Comparison of ENCODE assay signal across 29 cellular contexts in the genomic region with DNA sequence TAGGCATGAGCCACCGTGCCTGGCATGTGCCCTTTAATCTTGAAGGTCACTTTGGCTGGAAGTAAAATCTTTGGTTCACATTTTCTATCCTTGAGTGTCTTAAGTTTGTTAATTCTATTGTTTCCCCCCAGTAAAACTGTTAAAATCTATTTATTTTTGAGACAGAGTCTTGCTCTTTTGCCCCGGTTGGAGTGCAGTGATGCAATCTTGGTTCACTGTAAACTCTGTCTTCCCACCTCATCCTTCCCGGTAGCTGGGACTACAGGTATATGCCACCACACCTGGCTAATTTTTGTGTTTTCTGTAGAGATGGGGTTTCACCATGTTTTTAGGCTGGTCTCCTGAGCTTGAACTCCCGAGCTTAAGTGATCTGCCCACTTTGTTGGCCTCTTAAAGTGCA. TPM values are rescaled to one million over a fixed set of nuclear protein-coding genes. Genes with fewer than 3 reads are reported as not detected.
DNase-seq lines count a peak whose midpoint lies in the region; ATAC-seq and TF ChIP-seq lines count a peak whose summit lies in the region.
"Had no signal": no experiment of that assay in that cellular context is flagged by ENCODE, and none has a peak within 500 bp of the region (broad histone marks: within the 10 kb centered on the region; RNA-seq: fewer than 3 reads in every experiment).

No MANE protein-coding gene starts in this region.

- peaks cover 33 to 92% (median 63%) of the 10 kb centered on the region in 4 donors for H3K4me1 Mint-ChIP-seq in CD4-positive, CD25-positive, alpha-beta regulatory T cell
- H3K4me1 Mint-ChIP-seq in CD4-positive, alpha-beta T cell (ENCODE audit: low read depth), result peaks cover 80% of the 10 kb centered on the region
- H3K4me1 Mint-ChIP-seq in activated T-helper 1 cell treated with anti-CD3 and anti-CD28 coated beads, Interleukin-12 subunit alpha, Interleukin-12 subunit beta, Interleukin-2, Interleukin-4 antibody, amounts not matched to agents 30 ng/mL and 10 ng/mL and 1 ng/mL, durations not matched to agents 14 hours and 24 hours and 36 hours (ENCODE audit: low read depth), result peaks cover 70% of the 10 kb centered on the region
- peaks cover 70 to 98% (median 89%) of the 10 kb centered on the region in 7 donors for H3K4me1 Mint-ChIP-seq in naive thymus-derived CD4-positive, alpha-beta T cell

- peaks cover 46% of the 10 kb centered on the region for H3K36me3 ChIP-seq in CD4-positive, CD25-positive, alpha-beta regulatory T cell (ENCODE audit: control insufficient read depth, insufficient read depth, low read length)
- peaks cover 8 to 19% (median 14%) of the 10 kb centered on the region in 3 experiments for H3K36me3 ChIP-seq in naive thymus-derived CD4-positive, alpha-beta T cell (ENCODE audit: control insufficient read depth in 2 of 3, insufficient read depth in 3 of 3, low read length in 3 of 3)
- H3K36me3 ChIP-seq in MG63, result peaks cover 39% of the 10 kb centered on the region
- H3K36me3 ChIP-seq: uterus had no signal

- CTCF ChIA-PET in CD4-positive, alpha-beta T cell (lab: Charles Lee), result interaction anchor here (0.5 kb wide), 1 partner anchor 59 kb away, joined by 3 read pairs; no protein-coding TSS in a partner anchor
- CTCF ChIA-PET in naive thymus-derived CD4-positive, alpha-beta T cell (lab: Charles Lee), result no interaction called here

- no peak overlapping the region for H3K4me3 ChIP-seq in CD4-positive, CD25-positive, alpha-beta regulatory T cell (ENCODE audit: low read depth, low read length)
- H3K4me3 ChIP-seq in naive thymus-derived CD4-positive, alpha-beta T cell (ENCODE audit: low read length), result no peak overlapping the region
- no peak overlapping the region for H3K4me3 ChIP-seq in MG63
- H3K4me3 ChIP-seq: adrenal gland, heart right ventricle, lower lobe of right lung, neural progenitor cell, testis, uterus had no signal

- H3K27me3 Mint-ChIP-seq in CD4-positive, CD25-positive, alpha-beta regulatory T cell, result no peaks in the 10 kb centered on the region
- no peaks in the 10 kb centered on the region for H3K27me3 Mint-ChIP-seq in CD4-positive, alpha-beta T cell
- no peaks in the 10 kb centered on the region for H3K27me3 Mint-ChIP-seq in activated T-helper 1 cell treated with anti-CD3 and anti-CD28 coated beads, Interleukin-12 subunit alpha, Interleukin-12 subunit beta, Interleukin-2, Interleukin-4 antibody, amounts not matched to agents 30 ng/mL and 10 ng/mL and 1 ng/mL, durations not matched to agents 14 hours and 24 hours and 36 hours (ENCODE audit: insufficient read depth)
- no peaks in the 10 kb centered on the region for H3K27me3 Mint-ChIP-seq in naive thymus-derived CD4-positive, alpha-beta T cell
- H3K27me3 Mint-ChIP-seq: brain; stimulated activated naive B cell treated with anti-CD40 and anti-IgM and Interleukin-4, amounts not matched to agents 10 μg/mL and 1 μg/mL and 100 μg/mL, for 72 hours had no signal

- H3K27ac Mint-ChIP-seq in CD4-positive, CD25-positive, alpha-beta regulatory T cell, result peak overlapping the region in 2 of 3 donors; percentile 42 to 44
- H3K27ac Mint-ChIP-seq in CD4-positive, alpha-beta T cell, result peak overlapping the region; percentile 20
- H3K27ac Mint-ChIP-seq in activated T-helper 1 cell treated with anti-CD3 and anti-CD28 coated beads, Interleukin-12 subunit alpha, Interleukin-12 subunit beta, Interleukin-2, Interleukin-4 antibody, amounts not matched to agents 30 ng/mL and 10 ng/mL and 1 ng/mL, durations not matched to agents 14 hours and 24 hours and 36 hours, result peak overlapping the region; percentile 0
- peak overlapping the region in 6 of 9 donors; percentile 13 to 58 (median 28) for H3K27ac Mint-ChIP-seq in naive thymus-derived CD4-positive, alpha-beta T cell
- H3K27ac Mint-ChIP-seq: neural progenitor cell; stimulated activated naive B cell treated with anti-CD40 and anti-IgM and Interleukin-4, amounts not matched to agents 10 μg/mL and 1 μg/mL and 100 μg/mL, for 72 hours had no signal

- no peaks in the 10 kb centered on the region for H3K9me3 ChIP-seq in CD4-positive, CD25-positive, alpha-beta regulatory T cell (ENCODE audit: control insufficient read depth in 2 of 2, low read length in 2 of 2)
- no peaks in the 10 kb centered on the region for H3K9me3 ChIP-seq in CD4-positive, alpha-beta T cell (ENCODE audit: control insufficient read depth, low read length)
- no peaks in the 10 kb centered on the region for H3K9me3 ChIP-seq in naive thymus-derived CD4-positive, alpha-beta T cell (ENCODE audit: control insufficient read depth in 2 of 3, low read length in 3 of 3)
- H3K9me3 ChIP-seq in MG63, result no peaks in the 10 kb centered on the region
- H3K9me3 ChIP-seq: adrenal gland, heart right ventricle, lower lobe of right lung, testis, uterus had no signal

- no peak overlapping the region for H3K27ac ChIP-seq in CD4-positive, CD25-positive, alpha-beta regulatory T cell (ENCODE audit: insufficient read depth, low read length, poor library complexity, severe bottlenecking)
- no peak overlapping the region for H3K27ac ChIP-seq in CD4-positive, alpha-beta T cell (ENCODE audit: low read depth, low read length)
- H3K27ac ChIP-seq in naive thymus-derived CD4-positive, alpha-beta T cell (ENCODE audit: low read depth, low read length), result no peak overlapping the region
- no peak overlapping the region for H3K27ac ChIP-seq in foreskin keratinocyte
- H3K27ac ChIP-seq: adrenal gland, heart right ventricle, lower lobe of right lung, neural progenitor cell, testis, uterus, VCaP had no signal

- intact Hi-C loops in CD4-positive, alpha-beta T cell (cut with DNase I, micrococcal nuclease), result no loop called here
- intact Hi-C loops in activated T-helper 1 cell treated with anti-CD3 and anti-CD28 coated beads, Interleukin-12 subunit alpha, Interleukin-12 subunit beta, Interleukin-2, Interleukin-4 antibody, amounts not matched to agents 30 ng/mL and 10 ng/mL and 1 ng/mL, durations not matched to agents 14 hours and 24 hours and 36 hours (cut with micrococcal nuclease), result no loop called here
- intact Hi-C loops in naive thymus-derived CD4-positive, alpha-beta T cell (cut with micrococcal nuclease), result no loop called here

- no peaks in the 10 kb centered on the region for H3K27me3 ChIP-seq in CD4-positive, CD25-positive, alpha-beta regulatory T cell (ENCODE audit: control insufficient read depth, insufficient read depth, low read length)
- no peaks in the 10 kb centered on the region for H3K27me3 ChIP-seq in CD4-positive, alpha-beta T cell (ENCODE audit: control insufficient read depth, insufficient read depth, low read length)
- no peaks in the 10 kb centered on the region for H3K27me3 ChIP-seq in naive thymus-derived CD4-positive, alpha-beta T cell (ENCODE audit: control insufficient read depth in 2 of 2, insufficient read depth in 2 of 2, low read length in 2 of 2)
- no peaks in the 10 kb centered on the region for H3K27me3 ChIP-seq in MG63
- no peaks in the 10 kb centered on the region for H3K27me3 ChIP-seq in foreskin keratinocyte
- H3K27me3 ChIP-seq: adrenal gland, heart right ventricle, neural progenitor cell, testis, uterus had no signal

- no peak for DNase-seq in CD4-positive, CD25-positive, alpha-beta regulatory T cell
- no peak for DNase-seq in CD4-positive, alpha-beta T cell
- DNase-seq in activated T-helper 1 cell treated with anti-CD3 and anti-CD28 coated beads, Interleukin-12 subunit alpha, Interleukin-12 subunit beta, Interleukin-2, Interleukin-4 antibody, amounts not matched to agents 30 ng/mL and 10 ng/mL and 1 ng/mL, durations not matched to agents 14 hours and 24 hours and 36 hours (ENCODE audit: low spot score), result no peak
- DNase-seq in naive thymus-derived CD4-positive, alpha-beta T cell, result no peak
- DNase-seq in MG63, result no peak
- DNase-seq in COR-L47 (lab: John Stamatoyannopoulos, UW), result no peak
- DNase-seq in foreskin keratinocyte, result no peak
- DNase-seq: activated CD4-positive, alpha-beta T cell treated with anti-CD3 and anti-CD28 coated beads for 48 hours; activated effector memory CD4-positive, alpha-beta T cell treated with anti-CD3 and anti-CD28 coated beads, Interleukin-2, amount 50 U/mL, for 16 hours; adrenal gland; effector CD8-positive, alpha-beta T cell; foreskin fibroblast; heart right ventricle; kidney glomerular epithelial cell; lower lobe of right lung; NCI-H1048; NCI-H1694 treated with DMSO at 0.1 percent for 48 hours; NCI-H2171; NCI-H526; Right ventricle myocardium superior; stimulated activated CD4-positive, alpha-beta T cell treated with anti-CD3 and anti-CD28 coated beads, Interleukin-12 subunit alpha, Interleukin-12 subunit beta, amount 100 ng/mL, for 4 hours; stimulated activated CD4-positive, alpha-beta T cell treated with anti-CD3 and anti-CD28 coated beads, Interleukin-4, amount 100 ng/mL, for 1 hour; stimulated activated naive B cell treated with anti-CD40 and anti-IgM and Interleukin-4, amounts not matched to agents 10 μg/mL and 1 μg/mL and 100 μg/mL, for 72 hours; testis; uterus had no signal

- no peaks in the 10 kb centered on the region for H3K9me3 Mint-ChIP-seq in CD4-positive, CD25-positive, alpha-beta regulatory T cell
- H3K9me3 Mint-ChIP-seq in CD4-positive, alpha-beta T cell, result no peaks in the 10 kb centered on the region
- H3K9me3 Mint-ChIP-seq in activated T-helper 1 cell treated with anti-CD3 and anti-CD28 coated beads, Interleukin-12 subunit alpha, Interleukin-12 subunit beta, Interleukin-2, Interleukin-4 antibody, amounts not matched to agents 30 ng/mL and 10 ng/mL and 1 ng/mL, durations not matched to agents 14 hours and 24 hours and 36 hours, result no peaks in the 10 kb centered on the region
- peaks cover 0 to 2% (median 0%) of the 10 kb centered on the region in 11 donors for H3K9me3 Mint-ChIP-seq in naive thymus-derived CD4-positive, alpha-beta T cell
- H3K9me3 Mint-ChIP-seq: stimulated activated naive B cell treated with anti-CD40 and anti-IgM and Interleukin-4, amounts not matched to agents 10 μg/mL and 1 μg/mL and 100 μg/mL, for 72 hours had no signal

- H3K4me1 ChIP-seq in CD4-positive, CD25-positive, alpha-beta regulatory T cell (ENCODE audit: control insufficient read depth, insufficient read depth, low read length, poor library complexity, severe bottlenecking), result peaks cover 65% of the 10 kb centered on the region
- peaks cover 20 to 29% of the 10 kb centered on the region in 2 donors for H3K4me1 ChIP-seq in naive thymus-derived CD4-positive, alpha-beta T cell (ENCODE audit: control insufficient read depth in 2 of 2, insufficient read depth in 2 of 2, low read length in 2 of 2)
- H3K4me1 ChIP-seq in foreskin keratinocyte, result peaks cover 17% of the 10 kb centered on the region

- TF ChIP-seq CTCF in CD4-positive, alpha-beta T cell (IDR thresholded peaks at IDR 0.05), result no peak
- TF ChIP-seq CTCF in foreskin keratinocyte (conservative IDR thresholded peaks at IDR 0.05), result no peak

- H3K36me3 Mint-ChIP-seq in CD4-positive, CD25-positive, alpha-beta regulatory T cell, result peaks cover 61% of the 10 kb centered on the region
- H3K36me3 Mint-ChIP-seq in CD4-positive, alpha-beta T cell (ENCODE audit: low read depth), result peaks cover 86% of the 10 kb centered on the region
- H3K36me3 Mint-ChIP-seq in activated T-helper 1 cell treated with anti-CD3 and anti-CD28 coated beads, Interleukin-12 subunit alpha, Interleukin-12 subunit beta, Interleukin-2, Interleukin-4 antibody, amounts not matched to agents 30 ng/mL and 10 ng/mL and 1 ng/mL, durations not matched to agents 14 hours and 24 hours and 36 hours (ENCODE audit: low read depth), result peaks cover 53% of the 10 kb centered on the region
- peaks cover 19 to 70% (median 38%) of the 10 kb centered on the region in 5 donors for H3K36me3 Mint-ChIP-seq in naive thymus-derived CD4-positive, alpha-beta T cell

- POLR2A ChIA-PET in CD4-positive, alpha-beta T cell (lab: Charles Lee), result no interaction called here
- POLR2A ChIA-PET in naive thymus-derived CD4-positive, alpha-beta T cell (lab: Charles Lee), result no interaction called here

- ATAC-seq in CD4-positive, CD25-positive, alpha-beta regulatory T cell (ENCODE audit: low read depth in 2 of 2), result no peak
- no peak for ATAC-seq in CD4-positive, alpha-beta T cell (ENCODE audit: poor library complexity)
- no peak for ATAC-seq in naive thymus-derived CD4-positive, alpha-beta T cell
- no peak for ATAC-seq in foreskin keratinocyte
- ATAC-seq: heart right ventricle; lower lobe of right lung; sciatic nerve; stimulated activated naive B cell treated with anti-CD40 and anti-IgM and Interleukin-4, amounts not matched to agents 10 μg/mL and 1 μg/mL and 100 μg/mL, for 72 hours had no signal

- H3K4me3 Mint-ChIP-seq in CD4-positive, CD25-positive, alpha-beta regulatory T cell, result peak overlapping the region; percentile 25 to 77 (median 50)
- peak overlapping the region; percentile 62 for H3K4me3 Mint-ChIP-seq in CD4-positive, alpha-beta T cell
- no peak overlapping the region for H3K4me3 Mint-ChIP-seq in activated T-helper 1 cell treated with anti-CD3 and anti-CD28 coated beads, Interleukin-12 subunit alpha, Interleukin-12 subunit beta, Interleukin-2, Interleukin-4 antibody, amounts not matched to agents 30 ng/mL and 10 ng/mL and 1 ng/mL, durations not matched to agents 14 hours and 24 hours and 36 hours
- H3K4me3 Mint-ChIP-seq in naive thymus-derived CD4-positive, alpha-beta T cell, result peak overlapping the region in 7 of 10 donors; percentile 26 to 53 (median 47)
- H3K4me3 Mint-ChIP-seq: neural progenitor cell; stimulated activated naive B cell treated with anti-CD40 and anti-IgM and Interleukin-4, amounts not matched to agents 10 μg/mL and 1 μg/mL and 100 μg/mL, for 72 hours had no signal

RNA-seq across cellular contexts. Expression of gene PPP4R2, which starts 7.7 kb away (rescaled TPM):
- 98.4 TPM for total RNA-seq in CD4-positive, CD25-positive, alpha-beta regulatory T cell
- 10 to 100 TPM; 39.1 to 65.6 (median 51.7) TPM for polyA plus RNA-seq in CD4-positive, CD25-positive, alpha-beta regulatory T cell
- total RNA-seq in CD4-positive, alpha-beta T cell, result 10 to 100 TPM; 67.8 to 80.3 TPM
- 113 and 125 TPM in 2 replicates for total RNA-seq in activated T-helper 1 cell treated with anti-CD3 and anti-CD28 coated beads, Interleukin-12 subunit alpha, Interleukin-12 subunit beta, Interleukin-2, Interleukin-4 antibody, amounts not matched to agents 30 ng/mL and 10 ng/mL and 1 ng/mL, durations not matched to agents 14 hours and 24 hours and 36 hours
- total RNA-seq in naive thymus-derived CD4-positive, alpha-beta T cell, result 10 to 100 TPM; 56.3 to 87.0 (median 63.8) TPM
- polyA plus RNA-seq in naive thymus-derived CD4-positive, alpha-beta T cell, result 10 to 100 TPM; 35.0 to 38.9 TPM
- 18.9 and 26.4 TPM in 2 replicates for total RNA-seq in MG63 (2014; rRNA removed; shearing (Covaris generic); ENCODE audit: low replicate concordance)
- total RNA-seq in foreskin keratinocyte, result 47.3 and 48.6 TPM in 2 replicates
- 11.5 and 13.1 TPM in 2 replicates for polyA plus RNA-seq in foreskin keratinocyte

RNA-seq across cellular contexts. Expression of gene EBLN2, which starts 57.1 kb away (rescaled TPM):
- 20.8 TPM for total RNA-seq in CD4-positive, CD25-positive, alpha-beta regulatory T cell
- polyA plus RNA-seq in CD4-positive, CD25-positive, alpha-beta regulatory T cell, result 1 to 10 TPM in 3 of 4 donors, under 1 TPM in 1; 0.80 to 1.3 (median 1.1) TPM
- 10 to 100 TPM; 14.8 to 16.0 TPM for total RNA-seq in CD4-positive, alpha-beta T cell
- 8.4 and 9.6 TPM in 2 replicates for total RNA-seq in activated T-helper 1 cell treated with anti-CD3 and anti-CD28 coated beads, Interleukin-12 subunit alpha, Interleukin-12 subunit beta, Interleukin-2, Interleukin-4 antibody, amounts not matched to agents 30 ng/mL and 10 ng/mL and 1 ng/mL, durations not matched to agents 14 hours and 24 hours and 36 hours
- 10 to 100 TPM in 2 of 5 experiments, 1 to 10 TPM in 3; 6.7 to 12.9 (median 9.8) TPM for total RNA-seq in naive thymus-derived CD4-positive, alpha-beta T cell
- polyA plus RNA-seq in naive thymus-derived CD4-positive, alpha-beta T cell, result 1 to 10 TPM; 1.1 to 2.5 TPM
- total RNA-seq in MG63 (2014; rRNA removed; shearing (Covaris generic); ENCODE audit: low replicate concordance), result 0.79 and 1.1 TPM in 2 replicates
- 1.9 and 2.0 TPM in 2 replicates for total RNA-seq in foreskin keratinocyte
- polyA plus RNA-seq in foreskin keratinocyte, result 0.06 TPM in 2 replicates
